ENCODE assay signal across 13 cellular contexts in the genomic region with DNA sequence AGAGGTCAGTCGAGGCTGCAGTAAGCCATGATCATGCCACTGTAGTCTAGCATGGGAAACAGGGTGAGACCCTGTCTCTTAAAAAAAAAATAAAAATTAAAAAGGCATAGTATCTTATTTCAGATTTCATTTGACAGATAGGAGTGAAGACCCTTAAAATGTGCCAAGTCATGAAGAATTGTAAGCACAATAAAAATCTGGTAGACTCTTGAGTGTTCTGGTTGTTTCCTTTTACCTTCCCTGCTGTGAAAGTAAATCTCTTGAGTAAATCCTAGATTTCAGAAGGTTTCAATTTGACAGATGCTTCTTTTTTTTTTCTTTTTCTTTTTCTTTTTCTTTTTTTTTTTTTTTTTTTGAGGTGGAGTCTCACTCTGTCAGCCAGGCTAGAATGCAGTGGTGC.
DNase-seq lines count a peak whose midpoint lies in the region; TF ChIP-seq lines count a peak whose summit lies in the region.
"Had no signal": no experiment of that assay in that cellular context is flagged by ENCODE, and none has a peak within 500 bp of the region (broad histone marks: within the 10 kb centered on the region; RNA-seq: fewer than 3 reads in every experiment).

No MANE protein-coding gene starts in this region.

- H3K4me1 ChIP-seq in endodermal cell (ENCODE audit: control insufficient read depth, insufficient read depth, low read length) = no peaks in the 10 kb centered on the region
- H3K4me1 ChIP-seq: Caco-2 had no signal

- no peak for DNase-seq in activated naive CD4-positive, alpha-beta T cell treated with anti-CD3 and anti-CD28 coated beads, Interleukin-2, amount 10 ng/mL, durations not matched to agents 7 days and 5 days
- DNase-seq in activated naive CD4-positive, alpha-beta T cell treated with anti-CD3 and anti-CD28 coated beads for 36 hours = no peak
- DNase-seq in SK-N-MC (ENCODE audit: low read depth, low spot score) (peak; percentile 37), endodermal cell (no peak), activated T-cell treated with anti-CD3 and anti-CD28 coated beads for 4 hours (no peak), NCI-H1694 (lab: John Stamatoyannopoulos, UW) (no peak), HT-29 (ENCODE audit: low spot score) (no peak)
- DNase-seq: AML-193; Caco-2; CD4-positive, alpha-beta T cell; GM23248 had no signal

- peak overlapping the region; percentile 19 for H3K27ac Mint-ChIP-seq in activated naive CD4-positive, alpha-beta T cell treated with anti-CD3 and anti-CD28 coated beads, Interleukin-2, amount 10 ng/mL, durations not matched to agents 7 days and 5 days
- H3K27ac Mint-ChIP-seq in activated naive CD4-positive, alpha-beta T cell treated with anti-CD3 and anti-CD28 coated beads for 36 hours = no peak overlapping the region
- H3K27ac Mint-ChIP-seq in endodermal cell = no peak overlapping the region
- H3K27ac Mint-ChIP-seq: CD4-positive, alpha-beta T cell had no signal

- WGBS in endodermal cell (ENCODE audit: insufficient coverage in 1 of 2, insufficient read length in 1 of 2), 2 experiments = 92 to 94% methylated on average over 1 of the region's 1 CpG

- H3K4me3 ChIP-seq in SK-N-MC (no peak overlapping the region), endodermal cell (ENCODE audit: low read length) (peak overlapping the region; percentile 35)
- H3K4me3 ChIP-seq: GM23248, HAP-1 had no signal

- peaks cover 3% of the 10 kb centered on the region for H3K9me3 Mint-ChIP-seq in activated naive CD4-positive, alpha-beta T cell treated with anti-CD3 and anti-CD28 coated beads, Interleukin-2, amount 10 ng/mL, durations not matched to agents 7 days and 5 days
- no peaks in the 10 kb centered on the region for H3K9me3 Mint-ChIP-seq in activated naive CD4-positive, alpha-beta T cell treated with anti-CD3 and anti-CD28 coated beads for 36 hours
- peaks cover 32% of the 10 kb centered on the region for H3K9me3 Mint-ChIP-seq in endodermal cell
- H3K9me3 Mint-ChIP-seq: CD4-positive, alpha-beta T cell had no signal

- no peak overlapping the region for H3K27ac ChIP-seq in SK-N-MC
- H3K27ac ChIP-seq in endodermal cell (ENCODE audit: low read depth, low read length) = no peak overlapping the region
- H3K27ac ChIP-seq: C4-2B, GM23248 had no signal

- H3K4me3 Mint-ChIP-seq in activated naive CD4-positive, alpha-beta T cell treated with anti-CD3 and anti-CD28 coated beads, Interleukin-2, amount 10 ng/mL, durations not matched to agents 7 days and 5 days = no peak overlapping the region
- no peak overlapping the region for H3K4me3 Mint-ChIP-seq in activated naive CD4-positive, alpha-beta T cell treated with anti-CD3 and anti-CD28 coated beads for 36 hours
- no peak overlapping the region for H3K4me3 Mint-ChIP-seq in endodermal cell
- H3K4me3 Mint-ChIP-seq: CD4-positive, alpha-beta T cell had no signal

- H3K27me3 ChIP-seq in endodermal cell (ENCODE audit: control insufficient read depth, insufficient read depth, low read length, poor library complexity, severe bottlenecking) = no peaks in the 10 kb centered on the region

- peaks cover 61% of the 10 kb centered on the region for H3K36me3 Mint-ChIP-seq in activated naive CD4-positive, alpha-beta T cell treated with anti-CD3 and anti-CD28 coated beads, Interleukin-2, amount 10 ng/mL, durations not matched to agents 7 days and 5 days
- peaks cover 30% of the 10 kb centered on the region for H3K36me3 Mint-ChIP-seq in activated naive CD4-positive, alpha-beta T cell treated with anti-CD3 and anti-CD28 coated beads for 36 hours (ENCODE audit: low read depth)
- H3K36me3 Mint-ChIP-seq in endodermal cell (ENCODE audit: low read depth) = peaks cover 54% of the 10 kb centered on the region

- H3K4me1 Mint-ChIP-seq in activated naive CD4-positive, alpha-beta T cell treated with anti-CD3 and anti-CD28 coated beads, Interleukin-2, amount 10 ng/mL, durations not matched to agents 7 days and 5 days = no peaks in the 10 kb centered on the region
- H3K4me1 Mint-ChIP-seq in activated naive CD4-positive, alpha-beta T cell treated with anti-CD3 and anti-CD28 coated beads for 36 hours (ENCODE audit: low read depth) = no peaks in the 10 kb centered on the region
- H3K4me1 Mint-ChIP-seq in endodermal cell = peaks cover 21% of the 10 kb centered on the region

- H3K36me3 ChIP-seq in SK-N-MC (ENCODE audit: insufficient read depth, low read length) (peaks cover 4% of the 10 kb centered on the region; the same call in 1 of the 2 replicates), endodermal cell (ENCODE audit: control insufficient read depth, insufficient read depth, low read length) (peaks cover 30% of the 10 kb centered on the region)
- H3K36me3 ChIP-seq: HAP-1 had no signal

- H3K9ac ChIP-seq in SK-N-MC (ENCODE audit: insufficient read length) (no peak overlapping the region), endodermal cell (ENCODE audit: extremely low read depth, low read length, poor library complexity, severe bottlenecking) (no peak overlapping the region)
- H3K9ac ChIP-seq: GM23248 had no signal

- no peaks in the 10 kb centered on the region for H3K9me3 ChIP-seq in SK-N-MC (ENCODE audit: low read depth, low read length)
- peaks cover 11% of the 10 kb centered on the region for H3K9me3 ChIP-seq in endodermal cell (ENCODE audit: control insufficient read depth, low read length)
- H3K9me3 ChIP-seq: Caco-2, HAP-1 had no signal

- H3K27me3 Mint-ChIP-seq in activated naive CD4-positive, alpha-beta T cell treated with anti-CD3 and anti-CD28 coated beads, Interleukin-2, amount 10 ng/mL, durations not matched to agents 7 days and 5 days = no peaks in the 10 kb centered on the region
- no peaks in the 10 kb centered on the region for H3K27me3 Mint-ChIP-seq in activated naive CD4-positive, alpha-beta T cell treated with anti-CD3 and anti-CD28 coated beads for 36 hours (ENCODE audit: low read depth)
- H3K27me3 Mint-ChIP-seq in endodermal cell (ENCODE audit: insufficient read depth) = no peaks in the 10 kb centered on the region
- H3K27me3 Mint-ChIP-seq: CD4-positive, alpha-beta T cell had no signal

- intact Hi-C loops in activated naive CD4-positive, alpha-beta T cell treated with anti-CD3 and anti-CD28 coated beads for 36 hours (cut with micrococcal nuclease) = no loop called here

- TF ChIP-seq CTCF in endodermal cell (conservative IDR thresholded peaks at IDR 0.05) = no peak

- CTCF ChIA-PET in activated naive CD4-positive, alpha-beta T cell treated with anti-CD3 and anti-CD28 coated beads, Interleukin-2, amount 10 ng/mL, durations not matched to agents 7 days and 5 days (lab: Charles Lee) = no interaction called here
- CTCF ChIA-PET in activated naive CD4-positive, alpha-beta T cell treated with anti-CD3 and anti-CD28 coated beads for 36 hours (lab: Charles Lee) = no interaction called here
